27 cellular contexts compared by ENCODE assay signal in genomic region chr2:61074100-61074499, GRCh38.
"Had no signal": no experiment of that assay in that cellular context is flagged by ENCODE, and none has a peak within 500 bp of the region (broad histone marks: within the 10 kb centered on the region; RNA-seq: fewer than 3 reads in every experiment).

No MANE protein-coding gene starts in this region.

- H3K27me3 ChIP-seq: brain microvascular endothelial cell had no signal

- H3K27ac ChIP-seq: brain microvascular endothelial cell had no signal

- DNase-seq: activated CD4-positive, alpha-beta memory T cell treated with anti-CD3 and anti-CD28 coated beads for 36 hours; activated CD4-positive, alpha-beta T cell treated with anti-CD3 and anti-CD28 coated beads for 36 hours; activated CD4-positive, CD25-positive, alpha-beta regulatory T cell; activated CD4-positive, CD25-positive, alpha-beta regulatory T cell treated with anti-CD3 and anti-CD28 coated beads, Interleukin-2, amount 50 U/mL, for 72 hours; activated CD8-positive, alpha-beta memory T cell treated with anti-CD3 and anti-CD28 coated beads, Interleukin-2, amount 10 ng/mL, durations not matched to agents 7 days and 5 days; activated CD8-positive, alpha-beta memory T cell treated with anti-CD3 and anti-CD28 coated beads, Interleukin-2, amount 50 U/mL, for 4 hours; activated CD8-positive, alpha-beta T cell treated with anti-CD3 and anti-CD28 coated beads, Interleukin-2, amount 10 ng/mL, durations not matched to agents 7 days and 5 days; activated effector memory CD4-positive, alpha-beta T cell treated with anti-CD3 and anti-CD28 coated beads, Interleukin-2, amount 50 U/mL, for 16 hours; activated naive CD4-positive, alpha-beta T cell treated with anti-CD3 and anti-CD28 coated beads for 36 hours; activated naive CD8-positive, alpha-beta T cell treated with anti-CD3 and anti-CD28 coated beads for 36 hours; activated T-cell treated with anti-CD3 and anti-CD28 coated beads, Interleukin-2, amount 50 U/mL, for 1 hour; activated T-cell treated with anti-CD3 and anti-CD28 coated beads, Interleukin-2, amount 50 U/mL, for 48 hours; amniotic stem cell; anterior cingulate cortex; brain microvascular endothelial cell; cortex of kidney; effector memory CD4-positive, alpha-beta T cell; endodermal cell; foreskin fibroblast; head of caudate nucleus; T-helper 1 cell; T-helper 17 cell; T1000 had no signal

- ATAC-seq: activated CD4-positive, alpha-beta T cell treated with anti-CD3 and anti-CD28 coated beads for 36 hours; activated CD8-positive, alpha-beta memory T cell treated with anti-CD3 and anti-CD28 coated beads, Interleukin-2, amount 10 ng/mL, durations not matched to agents 7 days and 5 days; activated CD8-positive, alpha-beta T cell treated with anti-CD3 and anti-CD28 coated beads, Interleukin-2, amount 10 ng/mL, durations not matched to agents 7 days and 5 days; esophagus mucosa; T-helper 17 cell had no signal

- FAIRE-seq: astrocyte, bronchial epithelial cell, colon had no signal
